15 cellular contexts compared by ENCODE assay signal in the genomic region with DNA sequence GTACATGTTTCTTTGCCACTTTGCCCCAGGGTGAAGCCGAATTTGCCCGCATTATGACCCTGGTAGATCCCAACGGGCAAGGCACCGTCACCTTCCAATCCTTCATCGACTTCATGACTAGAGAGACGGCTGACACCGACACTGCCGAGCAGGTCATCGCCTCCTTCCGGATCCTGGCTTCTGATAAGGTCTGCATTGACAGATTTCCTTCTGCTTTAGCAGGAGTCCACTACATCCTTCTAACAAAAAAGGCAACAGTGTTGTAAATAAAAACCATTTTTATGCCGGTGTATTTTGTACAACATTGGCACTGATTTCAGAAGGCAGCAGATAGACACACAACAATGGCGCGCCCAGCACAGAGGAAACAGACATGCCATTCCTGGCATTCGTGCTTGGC.
"Had no signal": no experiment of that assay in that cellular context is flagged by ENCODE, and none has a peak within 500 bp of the region (broad histone marks: within the 10 kb centered on the region; RNA-seq: fewer than 3 reads in every experiment).

No MANE protein-coding gene starts in this region.

- ATAC-seq: esophagus mucosa; left lung; naive thymus-derived CD4-positive, alpha-beta T cell had no signal

- H3K4me1 ChIP-seq: left lung, upper lobe of left lung, uterus had no signal

- H3K9me3 Mint-ChIP-seq: naive thymus-derived CD4-positive, alpha-beta T cell had no signal

- H3K9me3 ChIP-seq: heart right ventricle, left lung, upper lobe of left lung, uterus had no signal

- H3K36me3 Mint-ChIP-seq: naive thymus-derived CD4-positive, alpha-beta T cell had no signal

- H3K27ac ChIP-seq: coronary artery, left lung, upper lobe of left lung, uterus had no signal

- H3K4me3 ChIP-seq: coronary artery, heart right ventricle, left lung, lung, upper lobe of left lung, uterus had no signal

- H3K36me3 ChIP-seq: left lung, upper lobe of left lung, uterus had no signal

- H3K4me3 Mint-ChIP-seq: naive thymus-derived CD4-positive, alpha-beta T cell had no signal

- H3K27me3 ChIP-seq: heart right ventricle, left lung, upper lobe of left lung, uterus had no signal

- H3K27ac Mint-ChIP-seq: naive thymus-derived CD4-positive, alpha-beta T cell had no signal

- DNase-seq: effector CD8-positive, alpha-beta T cell; heart right ventricle; islet precursor cell; left lung; mesendoderm; naive thymus-derived CD4-positive, alpha-beta T cell; posterior cingulate gyrus; small intestine; stimulated activated CD4-positive, alpha-beta T cell treated with anti-CD3 and anti-CD28 coated beads, Interleukin-12 subunit alpha, Interleukin-12 subunit beta, amount 100 ng/mL, for 4 hours; stimulated activated naive CD4-positive, alpha-beta T cell treated with Interleukin-2 at 50 U/mL for 16 hours; upper lobe of left lung; uterus had no signal
